ENCODE assay signal across 1 cellular context in genomic region chr4:40058121-40058520, GRCh38.
TF ChIP-seq lines count a peak whose summit lies in the region.

No MANE protein-coding gene starts in this region.

TF ChIP-seq in H1, 55 proteins besides CTCF, POLR2A, EP300 and RAD21:
- TF ChIP-seq CHD2 (IDR thresholded peaks at IDR 0.05; ENCODE audit: low read length) (no peak), BRCA1 (IDR thresholded peaks at IDR 0.05; ENCODE audit: low read depth, low read length) (no peak), GABPA (IDR thresholded peaks at IDR 0.05; ENCODE audit: borderline replicate concordance, insufficient read depth, low read length) (no peak), MAX (IDR thresholded peaks at IDR 0.05) (no peak), RXRA (IDR thresholded peaks at IDR 0.05; ENCODE audit: insufficient read depth, low read depth, low read length) (no peak), BACH1 (IDR thresholded peaks at IDR 0.05; ENCODE audit: low read length) (no peak), ASH2L (IDR thresholded peaks at IDR 0.05; ENCODE audit: low read length) (no peak), GTF2F1 (IDR thresholded peaks at IDR 0.05; ENCODE audit: borderline replicate concordance, low read depth, low read length) (no peak), CBX8 (IDR thresholded peaks at IDR 0.05; ENCODE audit: borderline replicate concordance, low read depth, low read length) (no peak), SIN3A (conservative IDR thresholded peaks at IDR 0.05 in 1 of 2, IDR thresholded peaks at IDR 0.05 in 1 of 2; ENCODE audit: low read depth in 1 of 2, low read length in 2 of 2) (no peak), NANOG (IDR thresholded peaks at IDR 0.05; ENCODE audit: insufficient read depth, low read depth, low read length, poor library complexity, severe bottlenecking) (no peak)
